Comparison of ENCODE assay signal across 25 cellular contexts in the genomic region with DNA sequence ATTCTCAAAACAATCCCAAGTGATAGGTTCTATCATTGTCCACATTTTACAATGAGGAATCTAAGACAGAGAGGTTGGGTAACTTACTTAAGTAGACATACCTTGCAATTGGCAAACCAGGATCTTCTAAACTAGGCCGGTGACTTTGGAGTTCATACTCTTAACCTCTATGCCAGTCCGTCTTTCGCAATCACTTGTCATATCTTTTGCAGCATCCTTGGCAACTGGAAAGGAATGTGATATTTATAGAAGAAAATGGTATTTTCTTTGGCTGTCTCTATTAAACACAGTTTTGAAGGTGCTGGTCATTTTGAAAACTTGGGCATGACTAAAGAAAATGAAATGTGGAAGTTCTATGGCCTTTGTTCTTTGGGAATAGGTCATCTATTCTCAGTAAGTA.
"Had no signal": no experiment of that assay in that cellular context is flagged by ENCODE, and none has a peak within 500 bp of the region (broad histone marks: within the 10 kb centered on the region; RNA-seq: fewer than 3 reads in every experiment).

No MANE protein-coding gene starts in this region.

- ATAC-seq: effector memory CD8-positive, alpha-beta T cell; esophagus mucosa; gastrocnemius medialis; heart left ventricle; left lung; left ventricle myocardium superior; lower lobe of right lung; naive thymus-derived CD4-positive, alpha-beta T cell had no signal

- H3K4me1 ChIP-seq: colonic mucosa, esophagus squamous epithelium, gastrocnemius medialis, heart left ventricle, left lung, lower lobe of right lung had no signal

- H3K27me3 ChIP-seq: colonic mucosa, esophagus squamous epithelium, gastrocnemius medialis, heart left ventricle, hepatocyte, left lung had no signal

- H3K36me3 ChIP-seq: colonic mucosa, esophagus squamous epithelium, gastrocnemius medialis, heart left ventricle, left lung, lower lobe of right lung had no signal

- H3K9me3 ChIP-seq: colonic mucosa, esophagus squamous epithelium, gastrocnemius medialis, lower lobe of right lung had no signal

- H3K4me3 ChIP-seq: colonic mucosa, esophagus squamous epithelium, gastrocnemius medialis, heart left ventricle, hepatocyte, left lung, lower lobe of right lung had no signal

- H3K79me2 ChIP-seq: hepatocyte had no signal

- H2AFZ ChIP-seq: hepatocyte had no signal

- H3K4me2 ChIP-seq: hepatocyte had no signal

- H3K27ac ChIP-seq: colonic mucosa, epithelial cell of prostate, esophagus squamous epithelium, gastrocnemius medialis, heart left ventricle, hepatocyte, left lung, lower lobe of right lung had no signal

- DNase-seq: colonic mucosa; cortex of kidney; effector CD8-positive, alpha-beta T cell; effector memory CD8-positive, alpha-beta T cell; endodermal cell; erythroblast; esophagus squamous epithelium; foreskin fibroblast; foreskin melanocyte; gastrocnemius medialis; heart left ventricle; hypothalamus; immature natural killer cell; islet precursor cell; kidney; kidney glomerular epithelial cell; left cardiac atrium; left lung; left ventricle myocardium superior; lower lobe of right lung; mesenchymal stem cell; naive thymus-derived CD4-positive, alpha-beta T cell had no signal
